35 cellular contexts compared by ENCODE assay signal in the genomic region with DNA sequence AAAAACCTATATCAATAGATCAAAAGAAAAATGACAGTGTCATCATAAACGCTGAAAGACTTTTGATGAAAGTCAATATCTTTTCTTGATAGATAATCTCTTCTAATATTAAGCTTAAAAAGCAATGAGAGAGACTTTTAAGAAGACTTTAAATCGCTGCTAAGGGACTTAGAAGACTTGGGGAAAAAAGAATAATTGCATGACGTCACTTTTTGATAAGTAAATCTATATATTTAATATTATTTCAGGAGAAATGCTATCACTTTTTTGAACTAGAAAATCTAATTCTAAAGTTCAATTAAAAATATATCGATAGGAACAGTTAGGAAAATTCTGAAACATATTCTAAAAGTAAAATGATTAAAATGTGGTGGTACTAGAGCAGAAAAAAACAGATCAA.
"Had no signal": no experiment of that assay in that cellular context is flagged by ENCODE, and none has a peak within 500 bp of the region (broad histone marks: within the 10 kb centered on the region; RNA-seq: fewer than 3 reads in every experiment).

No MANE protein-coding gene starts in this region.

- H3K27me3 Mint-ChIP-seq: activated naive CD4-positive, alpha-beta T cell treated with anti-CD3 and anti-CD28 coated beads, Interleukin-2, amount 10 ng/mL, durations not matched to agents 7 days and 5 days; brain had no signal

- H3K4me1 Mint-ChIP-seq: activated B cell treated with CpG ODN at 0.5 μM for 24 hours; activated naive CD8-positive, alpha-beta T cell treated with anti-CD3 and anti-CD28 coated beads, Interleukin-2, amount 50 U/mL, for 24 hours; brain; central memory CD8-positive, alpha-beta T cell had no signal

- ATAC-seq: activated CD8-positive, alpha-beta T cell treated with anti-CD3 and anti-CD28 coated beads for 36 hours; activated naive CD8-positive, alpha-beta T cell treated with anti-CD3 and anti-CD28 coated beads, Interleukin-2, amount 50 U/mL, for 24 hours had no signal

- H3K9me3 ChIP-seq: ascending aorta had no signal

- DNase-seq: activated B cell treated with CpG ODN at 0.5 μM for 24 hours; activated CD4-positive, alpha-beta memory T cell treated with anti-CD3 and anti-CD28 coated beads for 36 hours; activated CD4-positive, alpha-beta T cell treated with anti-CD3 and anti-CD28 coated beads for 4 hours; activated CD4-positive, alpha-beta T cell treated with anti-CD3 and anti-CD28 coated beads, Interleukin-2, amount 10 ng/mL, durations not matched to agents 24 days and 14 days; activated CD4-positive, alpha-beta T cell treated with anti-CD3 and anti-CD28 coated beads, Interleukin-2, amount 50 U/mL, for 1 hour; activated CD4-positive, alpha-beta T cell treated with anti-CD3 and anti-CD28 coated beads, Interleukin-2, amount 50 U/mL, for 4 hours; activated CD4-positive, CD25-positive, alpha-beta regulatory T cell treated with anti-CD3 and anti-CD28 coated beads, Interleukin-2, amount 50 U/mL, for 72 hours; activated CD8-positive, alpha-beta memory T cell treated with anti-CD3 and anti-CD28 coated beads, Interleukin-2, amount 50 U/mL, for 4 hours; activated CD8-positive, alpha-beta T cell treated with anti-CD3 and anti-CD28 coated beads for 36 hours; activated effector memory CD4-positive, alpha-beta T cell treated with Interleukin-2 at 50 U/mL for 16 hours; activated gamma-delta T cell; activated naive CD4-positive, alpha-beta T cell treated with anti-CD3 and anti-CD28 coated beads, Interleukin-2, amount 10 ng/mL, durations not matched to agents 7 days and 5 days; activated naive CD4-positive, alpha-beta T cell treated with Interleukin-2 at 50 U/mL for 16 hours; activated naive CD8-positive, alpha-beta T cell treated with anti-CD3 and anti-CD28 coated beads, Interleukin-2, amount 10 ng/mL, durations not matched to agents 7 days and 5 days; activated naive CD8-positive, alpha-beta T cell treated with anti-CD3 and anti-CD28 coated beads, Interleukin-2, amount 50 U/mL, for 24 hours; activated T-cell treated with anti-CD3 and anti-CD28 coated beads, Interleukin-2, amount 50 U/mL, for 24 hours; activated T-cell treated with anti-CD3 and anti-CD28 coated beads, Interleukin-2, amount 50 U/mL, for 48 hours; amygdala; anterior cingulate cortex; caudate nucleus; cerebellar nuclear complex; T-helper 2 cell; T-helper 9 cell had no signal

- H3K36me3 ChIP-seq: ascending aorta, cardiac muscle cell had no signal

- H3K4me3 ChIP-seq: ascending aorta, cardiac muscle cell had no signal

- H3K36me3 Mint-ChIP-seq: activated CD4-positive, alpha-beta memory T cell treated with anti-CD3 and anti-CD28 coated beads for 36 hours; activated naive CD4-positive, alpha-beta T cell treated with anti-CD3 and anti-CD28 coated beads, Interleukin-2, amount 10 ng/mL, durations not matched to agents 7 days and 5 days; activated naive CD4-positive, alpha-beta T cell treated with anti-CD3 and anti-CD28 coated beads, Interleukin-2, amount 50 U/mL, for 24 hours; brain had no signal

- H3K27ac ChIP-seq: ascending aorta, cardiac muscle cell, VCaP had no signal

- H3K27ac Mint-ChIP-seq: activated B cell treated with CpG ODN at 0.5 μM for 24 hours; activated CD4-positive, alpha-beta memory T cell treated with anti-CD3 and anti-CD28 coated beads for 36 hours; activated CD4-positive, alpha-beta T cell treated with anti-CD3 and anti-CD28 coated beads, Interleukin-2, amount 10 ng/mL, durations not matched to agents 24 days and 14 days; activated CD8-positive, alpha-beta T cell treated with anti-CD3 and anti-CD28 coated beads for 36 hours; activated naive CD4-positive, alpha-beta T cell treated with anti-CD3 and anti-CD28 coated beads, Interleukin-2, amount 10 ng/mL, durations not matched to agents 7 days and 5 days; activated naive CD4-positive, alpha-beta T cell treated with anti-CD3 and anti-CD28 coated beads, Interleukin-2, amount 50 U/mL, for 24 hours; activated naive CD8-positive, alpha-beta T cell; activated naive CD8-positive, alpha-beta T cell treated with anti-CD3 and anti-CD28 coated beads, Interleukin-2, amount 10 ng/mL, durations not matched to agents 7 days and 5 days; activated naive CD8-positive, alpha-beta T cell treated with anti-CD3 and anti-CD28 coated beads, Interleukin-2, amount 50 U/mL, for 24 hours; activated T-cell treated with anti-CD3 and anti-CD28 coated beads, Interleukin-2, amount 50 U/mL, for 24 hours; activated T-helper 2 cell treated with anti-CD3 and anti-CD28 coated beads, Interferon-gamma antibody, Interleukin-2, Interleukin-4, amounts not matched to agents 10 μg/mL and 5 μg/mL and 100 μg/mL, durations not matched to agents 14 hours and 24 hours and 36 hours; brain; T-helper 1 cell treated with Interleukin-12 subunit alpha and Interleukin-12 subunit beta and Interleukin-4 antibody, amounts not matched to agents 30 μg/mL and 1 μg/mL, for 36 hours; T-helper 2 cell treated with Interferon-gamma antibody and Interleukin-4, amounts not matched to agents 5 μg/mL and 100 μg/mL, for 36 hours had no signal

- H3K4me3 Mint-ChIP-seq: activated B cell treated with CpG ODN at 0.5 μM for 24 hours; activated CD4-positive, alpha-beta memory T cell treated with anti-CD3 and anti-CD28 coated beads for 36 hours; activated CD4-positive, alpha-beta T cell treated with anti-CD3 and anti-CD28 coated beads, Interleukin-2, amount 10 ng/mL, durations not matched to agents 24 days and 14 days; activated CD8-positive, alpha-beta T cell treated with anti-CD3 and anti-CD28 coated beads for 36 hours; activated naive CD4-positive, alpha-beta T cell treated with anti-CD3 and anti-CD28 coated beads, Interleukin-2, amount 10 ng/mL, durations not matched to agents 7 days and 5 days; activated naive CD4-positive, alpha-beta T cell treated with anti-CD3 and anti-CD28 coated beads, Interleukin-2, amount 50 U/mL, for 24 hours; activated naive CD8-positive, alpha-beta T cell; activated naive CD8-positive, alpha-beta T cell treated with anti-CD3 and anti-CD28 coated beads, Interleukin-2, amount 10 ng/mL, durations not matched to agents 7 days and 5 days; activated naive CD8-positive, alpha-beta T cell treated with anti-CD3 and anti-CD28 coated beads, Interleukin-2, amount 50 U/mL, for 24 hours; activated T-cell treated with anti-CD3 and anti-CD28 coated beads, Interleukin-2, amount 50 U/mL, for 24 hours; brain; central memory CD8-positive, alpha-beta T cell; T-helper 1 cell treated with Interleukin-12 subunit alpha and Interleukin-12 subunit beta and Interleukin-4 antibody, amounts not matched to agents 30 μg/mL and 1 μg/mL, for 36 hours; T-helper 2 cell treated with Interferon-gamma antibody and Interleukin-4, amounts not matched to agents 5 μg/mL and 100 μg/mL, for 36 hours had no signal

- FAIRE-seq: bronchial epithelial cell, TTC549 had no signal

- H3K27me3 ChIP-seq: ascending aorta, cardiac muscle cell had no signal

- H3K9me3 Mint-ChIP-seq: activated B cell treated with CpG ODN at 0.5 μM for 24 hours; activated CD4-positive, alpha-beta memory T cell treated with anti-CD3 and anti-CD28 coated beads for 36 hours; activated naive CD8-positive, alpha-beta T cell treated with anti-CD3 and anti-CD28 coated beads, Interleukin-2, amount 10 ng/mL, durations not matched to agents 7 days and 5 days; activated T-helper 2 cell treated with anti-CD3 and anti-CD28 coated beads, Interferon-gamma antibody, Interleukin-2, Interleukin-4, amounts not matched to agents 10 μg/mL and 5 μg/mL and 100 μg/mL, durations not matched to agents 14 hours and 24 hours and 36 hours; central memory CD8-positive, alpha-beta T cell; T-helper 2 cell treated with Interferon-gamma antibody and Interleukin-4, amounts not matched to agents 5 μg/mL and 100 μg/mL, for 36 hours had no signal

- H3K4me1 ChIP-seq: ascending aorta had no signal
